18 cellular contexts compared by ENCODE assay signal in genomic region chr11:44866301-44866700, GRCh38.
"Had no signal": no experiment of that assay in that cellular context is flagged by ENCODE, and none has a peak within 500 bp of the region (broad histone marks: within the 10 kb centered on the region; RNA-seq: fewer than 3 reads in every experiment).

No MANE protein-coding gene starts in this region.

- H3K9me3 Mint-ChIP-seq: stimulated activated naive CD8-positive, alpha-beta T cell treated with anti-CD3 and anti-CD28 coated beads, Interleukin-15, Interleukin-2, amounts not matched to agents 100 ng/mL and 50 ng/mL, for 24 hours; type B pancreatic cell had no signal

- DNase-seq: activated CD4-positive, alpha-beta T cell treated with anti-CD3 and anti-CD28 coated beads, Interleukin-2, amount 10 ng/mL, durations not matched to agents 24 days and 14 days; activated CD4-positive, CD25-positive, alpha-beta regulatory T cell; activated CD8-positive, alpha-beta memory T cell treated with anti-CD3 and anti-CD28 coated beads, Interleukin-2, amount 50 U/mL, for 4 hours; activated CD8-positive, alpha-beta T cell treated with anti-CD3 and anti-CD28 coated beads, Interleukin-2, amount 10 ng/mL, durations not matched to agents 7 days and 5 days; activated gamma-delta T cell; activated T-cell treated with anti-CD3 and anti-CD28 coated beads, Interleukin-2, amount 50 U/mL, for 48 hours; cortex of kidney; effector memory CD4-positive, alpha-beta T cell; foreskin keratinocyte; mammary epithelial cell had no signal

- FAIRE-seq: TTC549 had no signal

- H3K27ac ChIP-seq: body of pancreas, foreskin keratinocyte, right lobe of liver had no signal

- H3K27me3 ChIP-seq: body of pancreas, right lobe of liver had no signal

- H3K36me3 ChIP-seq: right lobe of liver had no signal

- H3K4me3 Mint-ChIP-seq: activated CD4-positive, alpha-beta T cell treated with anti-CD3 and anti-CD28 coated beads, Interleukin-2, amount 10 ng/mL, durations not matched to agents 24 days and 14 days; activated CD8-positive, alpha-beta T cell treated with anti-CD3 and anti-CD28 coated beads, Interleukin-2, amount 10 ng/mL, durations not matched to agents 7 days and 5 days; activated naive CD8-positive, alpha-beta T cell; naive thymus-derived CD8-positive, alpha-beta T cell; stimulated activated naive CD8-positive, alpha-beta T cell treated with anti-CD3 and anti-CD28 coated beads, Interleukin-15, Interleukin-2, amounts not matched to agents 100 ng/mL and 50 ng/mL, for 24 hours; type B pancreatic cell had no signal

- H3K9me3 ChIP-seq: body of pancreas, right lobe of liver had no signal

- H3K27ac Mint-ChIP-seq: activated CD4-positive, alpha-beta T cell treated with anti-CD3 and anti-CD28 coated beads, Interleukin-2, amount 10 ng/mL, durations not matched to agents 24 days and 14 days; activated CD8-positive, alpha-beta T cell treated with anti-CD3 and anti-CD28 coated beads, Interleukin-2, amount 10 ng/mL, durations not matched to agents 7 days and 5 days; activated naive CD8-positive, alpha-beta T cell; naive thymus-derived CD8-positive, alpha-beta T cell; progenitor cell of endocrine pancreas; stimulated activated naive CD8-positive, alpha-beta T cell treated with anti-CD3 and anti-CD28 coated beads, Interleukin-15, Interleukin-2, amounts not matched to agents 100 ng/mL and 50 ng/mL, for 24 hours; type B pancreatic cell had no signal

- H3K27me3 Mint-ChIP-seq: activated naive CD8-positive, alpha-beta T cell; progenitor cell of endocrine pancreas; type B pancreatic cell had no signal

- ATAC-seq: activated CD8-positive, alpha-beta T cell treated with anti-CD3 and anti-CD28 coated beads, Interleukin-2, amount 10 ng/mL, durations not matched to agents 7 days and 5 days; foreskin keratinocyte; naive thymus-derived CD8-positive, alpha-beta T cell had no signal

- H3K4me3 ChIP-seq: body of pancreas, right lobe of liver had no signal
